25 cellular contexts compared by ENCODE assay signal in genomic region chr10:101283762-101284161, GRCh38. TPM values are rescaled to one million over a fixed set of nuclear protein-coding genes. Genes with fewer than 3 reads are reported as not detected.
DNase-seq lines count a peak whose midpoint lies in the region; ATAC-seq, FAIRE-seq and TF ChIP-seq lines count a peak whose summit lies in the region.
"Had no signal": no experiment of that assay in that cellular context is flagged by ENCODE, and none has a peak within 500 bp of the region (broad histone marks: within the 10 kb centered on the region; RNA-seq: fewer than 3 reads in every experiment).

No MANE protein-coding gene starts in this region.

- H3K9ac ChIP-seq in ES-I3 (ENCODE audit: low read depth, low read length) (peak overlapping the region; percentile 42; the same call in 1 of the 2 replicates), HUES64 (ENCODE audit: low read depth, low read length) (no peak overlapping the region), neural cell (ENCODE audit: low read length) (peak overlapping the region; percentile 23)

- TF ChIP-seq POLR2A in esophagus muscularis mucosa (IDR thresholded peaks at IDR 0.05; ENCODE audit: low read depth) = no peak

- WGBS in HUES64 = 3% methylated on average over 8 of the region's 8 CpGs
- WGBS in esophagus muscularis mucosa = 28% methylated on average over 8 of the region's 8 CpGs
- WGBS in small intestine, 3 donors = 4 to 13% (median 7%) methylated on average over 5 to 8 of the region's 8 CpGs

- H4K20me1 ChIP-seq in neural cell (ENCODE audit: insufficient read depth) = no peaks in the 10 kb centered on the region

- TF ChIP-seq EP300 in esophagus muscularis mucosa (IDR thresholded peaks at IDR 0.05) (no peak), neural cell (conservative IDR thresholded peaks at IDR 0.05; ENCODE audit: poor library complexity, severe bottlenecking) (no peak)

- intact Hi-C loops in esophagus muscularis mucosa (cut with DNase I) = no loop called here

- H3K4me3 ChIP-seq in HUES64 (ENCODE audit: low read length) = peak overlapping the region; percentile 48
- H3K4me3 ChIP-seq in esophagus muscularis mucosa = peak overlapping the region; percentile 15 to 36 (median 33)
- H3K4me3 ChIP-seq in neural cell (ENCODE audit: low read length) = peak overlapping the region; percentile 46
- peak overlapping the region in 1 of 2 donors; percentile 5 for H3K4me3 ChIP-seq in small intestine (ENCODE audit: low read depth in 1 of 2, low read length in 2 of 2)
- H3K4me3 ChIP-seq: HAP-1, lung had no signal

- no peaks in the 10 kb centered on the region for H3K9me3 ChIP-seq in ES-I3 (ENCODE audit: control insufficient read depth, insufficient read depth, low read length)
- no peaks in the 10 kb centered on the region for H3K9me3 ChIP-seq in HUES64 (ENCODE audit: insufficient read depth, low read depth, low read length)
- H3K9me3 ChIP-seq in esophagus muscularis mucosa = no peaks in the 10 kb centered on the region
- H3K9me3 ChIP-seq in neural cell (ENCODE audit: low read length) = no peaks in the 10 kb centered on the region
- H3K9me3 ChIP-seq in small intestine (ENCODE audit: control insufficient read depth, low read depth) = no peaks in the 10 kb centered on the region
- H3K9me3 ChIP-seq: HAP-1, neutrophil, tibial nerve had no signal

- peaks cover 85% of the 10 kb centered on the region for H3K27me3 ChIP-seq in HUES64 (ENCODE audit: insufficient read depth, low read length)
- H3K27me3 ChIP-seq in esophagus muscularis mucosa = peaks cover 0 to 78% (median 31%) of the 10 kb centered on the region in 4 donors
- peaks cover 70% of the 10 kb centered on the region for H3K27me3 ChIP-seq in neural cell (ENCODE audit: insufficient read depth, low read depth, low read length)
- H3K27me3 ChIP-seq in small intestine (ENCODE audit: control insufficient read depth in 2 of 2, insufficient read depth in 2 of 2, low read length in 2 of 2) = peaks cover 0 to 41% of the 10 kb centered on the region in 2 donors

- no peaks in the 10 kb centered on the region for H3K36me3 ChIP-seq in ES-I3 (ENCODE audit: insufficient read depth, low read length)
- H3K36me3 ChIP-seq in HUES64 (ENCODE audit: insufficient read depth, low read length) = no peaks in the 10 kb centered on the region
- no peaks in the 10 kb centered on the region for H3K36me3 ChIP-seq in esophagus muscularis mucosa
- H3K36me3 ChIP-seq in neural cell (ENCODE audit: insufficient read depth, low read length) = no peaks in the 10 kb centered on the region
- H3K36me3 ChIP-seq in small intestine (ENCODE audit: control insufficient read depth in 2 of 2, insufficient read depth in 2 of 2, low read length in 2 of 2) = no peaks in the 10 kb centered on the region
- H3K36me3 ChIP-seq: HAP-1, neutrophil, tibial nerve had no signal

- no peak overlapping the region for H3K4me2 ChIP-seq in neural cell (ENCODE audit: low read length)

- no peak for DNase-seq in esophagus muscularis mucosa (ENCODE audit: extremely low spot score)
- no peak for DNase-seq in HuH-7.5 (ENCODE audit: low spot score)
- no peak for DNase-seq in small intestine
- DNase-seq: activated CD4-positive, alpha-beta T cell treated with anti-CD3 and anti-CD28 coated beads, Interleukin-2, amount 10 ng/mL, durations not matched to agents 7 days and 5 days; activated naive CD4-positive, alpha-beta T cell treated with anti-CD3 and anti-CD28 coated beads, Interleukin-2, amount 50 U/mL, for 16 hours; activated T-cell treated with anti-CD3 and anti-CD28 coated beads for 4 hours; central memory CD4-positive, alpha-beta T cell; DMS153; foreskin fibroblast; NCI-H187; NCI-H524 treated with DMSO at 0.1 percent for 48 hours; PC-3; stimulated activated CD4-positive, alpha-beta T cell treated with anti-CD3 and anti-CD28 coated beads, Interleukin-2, amount 100 ng/mL, for 48 hours had no signal

- H3K4me1 ChIP-seq in ES-I3 (ENCODE audit: insufficient read depth, low read length) (peaks cover 27% of the 10 kb centered on the region), HUES64 (ENCODE audit: insufficient read depth, low read length) (peaks cover 35% of the 10 kb centered on the region), esophagus muscularis mucosa (peaks cover 0 to 13% (median 10%) of the 10 kb centered on the region in 4 donors), small intestine (ENCODE audit: control insufficient read depth in 2 of 2, insufficient read depth in 1 of 2, low read depth in 1 of 2, low read length in 1 of 2) (peaks cover 0 to 3% of the 10 kb centered on the region in 2 donors)
- H3K4me1 ChIP-seq: HAP-1 had no signal

- H3K27ac ChIP-seq in HUES64 (ENCODE audit: low read depth, low read length) (no peak overlapping the region), esophagus muscularis mucosa (replicated peaks in 1 of 4) (no peak overlapping the region), neural cell (ENCODE audit: low read length) (no peak overlapping the region), small intestine (ENCODE audit: low read depth in 1 of 2, low read length in 1 of 2) (no peak overlapping the region)
- H3K27ac ChIP-seq: neutrophil, tibial nerve had no signal

- no peaks in the 10 kb centered on the region for H3K79me2 ChIP-seq in neural cell (replicated peaks; ENCODE audit: insufficient read depth, low read length)

- FAIRE-seq in small intestine (lab: Jason Lieb, UNC) = no peak

- H2AFZ ChIP-seq in neural cell (ENCODE audit: low read depth, low read length) = no peak overlapping the region

- H3K9me2 ChIP-seq in neural cell (ENCODE audit: insufficient read depth, low read length) = no peaks in the 10 kb centered on the region

- no peak for TF ChIP-seq RAD21 in neural cell (conservative IDR thresholded peaks at IDR 0.05)

- no peak for TF ChIP-seq CTCF in esophagus muscularis mucosa (IDR thresholded peaks at IDR 0.05)
- TF ChIP-seq CTCF in neural cell (IDR thresholded peaks at IDR 0.05; ENCODE audit: poor library complexity, severe bottlenecking) = no peak

- no peaks in the 10 kb centered on the region for H3F3A ChIP-seq in neural cell (ENCODE audit: insufficient read depth, low read length, poor library complexity, severe bottlenecking)

- ATAC-seq in HG03378 (IDR thresholded peaks at IDR 0.05; ENCODE audit: unreplicated experiment) (no peak), GM21576 (IDR thresholded peaks at IDR 0.05; ENCODE audit: unreplicated experiment) (no peak)
- ATAC-seq: PC-3, sciatic nerve had no signal

TF ChIP-seq in neural cell, 6 proteins besides CTCF, POLR2A, EP300 and RAD21:
- TF ChIP-seq TAF1 (IDR thresholded peaks at IDR 0.05; ENCODE audit: low read depth) = no peak
- TF ChIP-seq MXI1 (conservative IDR thresholded peaks at IDR 0.05; ENCODE audit: poor library complexity, severe bottlenecking) = no peak
- TF ChIP-seq POLR2AphosphoS5 (IDR thresholded peaks at IDR 0.05) = no peak
- no peak for TF ChIP-seq EZH2 (IDR thresholded peaks at IDR 0.05; ENCODE audit: borderline replicate concordance, insufficient read depth, low read length, poor library complexity, severe bottlenecking)
- TF ChIP-seq SMC3 (conservative IDR thresholded peaks at IDR 0.05; ENCODE audit: poor library complexity) = no peak
- TF ChIP-seq, protein P1, sequence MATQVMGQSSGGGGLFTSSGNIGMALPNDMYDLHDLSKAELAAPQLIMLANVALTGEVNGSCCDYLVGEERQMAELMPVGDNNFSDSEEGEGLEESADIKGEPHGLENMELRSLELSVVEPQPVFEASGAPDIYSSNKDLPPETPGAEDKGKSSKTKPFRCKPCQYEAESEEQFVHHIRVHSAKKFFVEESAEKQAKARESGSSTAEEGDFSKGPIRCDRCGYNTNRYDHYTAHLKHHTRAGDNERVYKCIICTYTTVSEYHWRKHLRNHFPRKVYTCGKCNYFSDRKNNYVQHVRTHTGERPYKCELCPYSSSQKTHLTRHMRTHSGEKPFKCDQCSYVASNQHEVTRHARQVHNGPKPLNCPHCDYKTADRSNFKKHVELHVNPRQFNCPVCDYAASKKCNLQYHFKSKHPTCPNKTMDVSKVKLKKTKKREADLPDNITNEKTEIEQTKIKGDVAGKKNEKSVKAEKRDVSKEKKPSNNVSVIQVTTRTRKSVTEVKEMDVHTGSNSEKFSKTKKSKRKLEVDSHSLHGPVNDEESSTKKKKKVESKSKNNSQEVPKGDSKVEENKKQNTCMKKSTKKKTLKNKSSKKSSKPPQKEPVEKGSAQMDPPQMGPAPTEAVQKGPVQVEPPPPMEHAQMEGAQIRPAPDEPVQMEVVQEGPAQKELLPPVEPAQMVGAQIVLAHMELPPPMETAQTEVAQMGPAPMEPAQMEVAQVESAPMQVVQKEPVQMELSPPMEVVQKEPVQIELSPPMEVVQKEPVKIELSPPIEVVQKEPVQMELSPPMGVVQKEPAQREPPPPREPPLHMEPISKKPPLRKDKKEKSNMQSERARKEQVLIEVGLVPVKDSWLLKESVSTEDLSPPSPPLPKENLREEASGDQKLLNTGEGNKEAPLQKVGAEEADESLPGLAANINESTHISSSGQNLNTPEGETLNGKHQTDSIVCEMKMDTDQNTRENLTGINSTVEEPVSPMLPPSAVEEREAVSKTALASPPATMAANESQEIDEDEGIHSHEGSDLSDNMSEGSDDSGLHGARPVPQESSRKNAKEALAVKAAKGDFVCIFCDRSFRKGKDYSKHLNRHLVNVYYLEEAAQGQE (IDR thresholded peaks at IDR 0.05; ENCODE audit: borderline replicate concordance) = no peak

RNA-seq across cellular contexts. Expression of gene LBX1, which starts 54.5 kb away (rescaled TPM):
- polyA plus RNA-seq in HUES64 (2013, experiment 1 of 2) = not detected
- not detected for polyA plus RNA-seq in HUES64 (2013, experiment 2 of 2)
- not detected for total RNA-seq in esophagus muscularis mucosa
- 0.08 TPM in 1 of 2 replicates, not detected in the other for polyA plus RNA-seq in neural cell
- not detected in 2 replicates for polyA minus RNA-seq in neural cell
- polyA plus RNA-seq in small intestine = not detected
- total RNA-seq: activated CD4-positive, alpha-beta T cell treated with anti-CD3 and anti-CD28 coated beads, Interleukin-2, amount 10 ng/mL, durations not matched to agents 7 days and 5 days; HT1080; M059J; PC-3; sciatic nerve had no signal
